In the genomic region with DNA sequence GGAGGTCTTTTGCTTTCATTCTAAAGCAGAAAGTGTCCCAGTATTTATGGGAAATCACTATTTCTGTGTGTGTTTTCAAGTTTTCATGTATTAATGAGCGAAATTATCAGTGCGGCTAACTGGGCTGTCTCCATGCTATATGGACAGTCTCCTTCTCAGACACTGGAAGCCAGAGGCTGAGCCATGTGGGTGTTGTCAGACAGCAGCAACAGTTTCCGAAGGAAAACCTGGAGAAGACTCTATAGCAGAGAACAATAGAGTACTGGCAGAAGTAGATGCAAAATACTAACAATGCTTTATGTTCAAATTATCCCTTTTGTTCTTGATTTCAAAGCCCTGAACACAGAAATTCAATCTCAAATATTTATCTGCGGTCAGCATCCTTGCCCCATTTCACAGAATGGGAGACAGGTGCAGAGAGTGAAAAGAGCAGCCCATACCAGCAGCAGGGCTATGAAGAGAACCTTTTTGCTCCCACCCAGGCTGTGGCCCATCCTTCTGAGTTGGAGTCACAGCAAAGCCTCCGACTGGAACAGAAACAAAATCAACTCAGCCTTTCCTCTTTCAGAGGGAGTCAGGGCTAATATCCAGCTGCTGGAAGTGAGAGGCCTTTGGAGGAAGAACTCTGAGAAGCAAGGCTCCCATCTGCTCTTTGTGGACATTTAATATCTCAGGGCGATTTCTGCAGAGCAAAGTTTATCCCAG, we compare ENCODE assay signal across 1 cellular context.
TF ChIP-seq lines count a peak whose summit lies in the region.

No MANE protein-coding gene starts in this region.

TF ChIP-seq in H1, 55 proteins besides CTCF, POLR2A, EP300 and RAD21 (continued from another document):
- TF ChIP-seq, protein P1, sequence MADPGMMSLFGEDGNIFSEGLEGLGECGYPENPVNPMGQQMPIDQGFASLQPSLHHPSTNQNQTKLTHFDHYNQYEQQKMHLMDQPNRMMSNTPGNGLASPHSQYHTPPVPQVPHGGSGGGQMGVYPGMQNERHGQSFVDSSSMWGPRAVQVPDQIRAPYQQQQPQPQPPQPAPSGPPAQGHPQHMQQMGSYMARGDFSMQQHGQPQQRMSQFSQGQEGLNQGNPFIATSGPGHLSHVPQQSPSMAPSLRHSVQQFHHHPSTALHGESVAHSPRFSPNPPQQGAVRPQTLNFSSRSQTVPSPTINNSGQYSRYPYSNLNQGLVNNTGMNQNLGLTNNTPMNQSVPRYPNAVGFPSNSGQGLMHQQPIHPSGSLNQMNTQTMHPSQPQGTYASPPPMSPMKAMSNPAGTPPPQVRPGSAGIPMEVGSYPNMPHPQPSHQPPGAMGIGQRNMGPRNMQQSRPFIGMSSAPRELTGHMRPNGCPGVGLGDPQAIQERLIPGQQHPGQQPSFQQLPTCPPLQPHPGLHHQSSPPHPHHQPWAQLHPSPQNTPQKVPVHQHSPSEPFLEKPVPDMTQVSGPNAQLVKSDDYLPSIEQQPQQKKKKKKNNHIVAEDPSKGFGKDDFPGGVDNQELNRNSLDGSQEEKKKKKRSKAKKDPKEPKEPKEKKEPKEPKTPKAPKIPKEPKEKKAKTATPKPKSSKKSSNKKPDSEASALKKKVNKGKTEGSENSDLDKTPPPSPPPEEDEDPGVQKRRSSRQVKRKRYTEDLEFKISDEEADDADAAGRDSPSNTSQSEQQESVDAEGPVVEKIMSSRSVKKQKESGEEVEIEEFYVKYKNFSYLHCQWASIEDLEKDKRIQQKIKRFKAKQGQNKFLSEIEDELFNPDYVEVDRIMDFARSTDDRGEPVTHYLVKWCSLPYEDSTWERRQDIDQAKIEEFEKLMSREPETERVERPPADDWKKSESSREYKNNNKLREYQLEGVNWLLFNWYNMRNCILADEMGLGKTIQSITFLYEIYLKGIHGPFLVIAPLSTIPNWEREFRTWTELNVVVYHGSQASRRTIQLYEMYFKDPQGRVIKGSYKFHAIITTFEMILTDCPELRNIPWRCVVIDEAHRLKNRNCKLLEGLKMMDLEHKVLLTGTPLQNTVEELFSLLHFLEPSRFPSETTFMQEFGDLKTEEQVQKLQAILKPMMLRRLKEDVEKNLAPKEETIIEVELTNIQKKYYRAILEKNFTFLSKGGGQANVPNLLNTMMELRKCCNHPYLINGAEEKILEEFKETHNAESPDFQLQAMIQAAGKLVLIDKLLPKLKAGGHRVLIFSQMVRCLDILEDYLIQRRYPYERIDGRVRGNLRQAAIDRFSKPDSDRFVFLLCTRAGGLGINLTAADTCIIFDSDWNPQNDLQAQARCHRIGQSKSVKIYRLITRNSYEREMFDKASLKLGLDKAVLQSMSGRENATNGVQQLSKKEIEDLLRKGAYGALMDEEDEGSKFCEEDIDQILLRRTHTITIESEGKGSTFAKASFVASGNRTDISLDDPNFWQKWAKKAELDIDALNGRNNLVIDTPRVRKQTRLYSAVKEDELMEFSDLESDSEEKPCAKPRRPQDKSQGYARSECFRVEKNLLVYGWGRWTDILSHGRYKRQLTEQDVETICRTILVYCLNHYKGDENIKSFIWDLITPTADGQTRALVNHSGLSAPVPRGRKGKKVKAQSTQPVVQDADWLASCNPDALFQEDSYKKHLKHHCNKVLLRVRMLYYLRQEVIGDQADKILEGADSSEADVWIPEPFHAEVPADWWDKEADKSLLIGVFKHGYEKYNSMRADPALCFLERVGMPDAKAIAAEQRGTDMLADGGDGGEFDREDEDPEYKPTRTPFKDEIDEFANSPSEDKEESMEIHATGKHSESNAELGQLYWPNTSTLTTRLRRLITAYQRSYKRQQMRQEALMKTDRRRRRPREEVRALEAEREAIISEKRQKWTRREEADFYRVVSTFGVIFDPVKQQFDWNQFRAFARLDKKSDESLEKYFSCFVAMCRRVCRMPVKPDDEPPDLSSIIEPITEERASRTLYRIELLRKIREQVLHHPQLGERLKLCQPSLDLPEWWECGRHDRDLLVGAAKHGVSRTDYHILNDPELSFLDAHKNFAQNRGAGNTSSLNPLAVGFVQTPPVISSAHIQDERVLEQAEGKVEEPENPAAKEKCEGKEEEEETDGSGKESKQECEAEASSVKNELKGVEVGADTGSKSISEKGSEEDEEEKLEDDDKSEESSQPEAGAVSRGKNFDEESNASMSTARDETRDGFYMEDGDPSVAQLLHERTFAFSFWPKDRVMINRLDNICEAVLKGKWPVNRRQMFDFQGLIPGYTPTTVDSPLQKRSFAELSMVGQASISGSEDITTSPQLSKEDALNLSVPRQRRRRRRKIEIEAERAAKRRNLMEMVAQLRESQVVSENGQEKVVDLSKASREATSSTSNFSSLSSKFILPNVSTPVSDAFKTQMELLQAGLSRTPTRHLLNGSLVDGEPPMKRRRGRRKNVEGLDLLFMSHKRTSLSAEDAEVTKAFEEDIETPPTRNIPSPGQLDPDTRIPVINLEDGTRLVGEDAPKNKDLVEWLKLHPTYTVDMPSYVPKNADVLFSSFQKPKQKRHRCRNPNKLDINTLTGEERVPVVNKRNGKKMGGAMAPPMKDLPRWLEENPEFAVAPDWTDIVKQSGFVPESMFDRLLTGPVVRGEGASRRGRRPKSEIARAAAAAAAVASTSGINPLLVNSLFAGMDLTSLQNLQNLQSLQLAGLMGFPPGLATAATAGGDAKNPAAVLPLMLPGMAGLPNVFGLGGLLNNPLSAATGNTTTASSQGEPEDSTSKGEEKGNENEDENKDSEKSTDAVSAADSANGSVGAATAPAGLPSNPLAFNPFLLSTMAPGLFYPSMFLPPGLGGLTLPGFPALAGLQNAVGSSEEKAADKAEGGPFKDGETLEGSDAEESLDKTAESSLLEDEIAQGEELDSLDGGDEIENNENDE (IDR thresholded peaks at IDR 0.05; ENCODE audit: insufficient replicate concordance, low read length): no peak
- no peak for TF ChIP-seq TEAD4 (IDR thresholded peaks at IDR 0.05; ENCODE audit: low read depth, low read length)
- no peak for TF ChIP-seq FOSL1 (IDR thresholded peaks at IDR 0.05; ENCODE audit: insufficient read depth, low read depth, low read length)
- no peak for TF ChIP-seq ZNF274 (IDR thresholded peaks at IDR 0.05; ENCODE audit: borderline replicate concordance, extremely low read depth, low read length)
- no peak for TF ChIP-seq KDM1A (IDR thresholded peaks at IDR 0.05; ENCODE audit: borderline replicate concordance, low read length)
- no peak for TF ChIP-seq MAFK (IDR thresholded peaks at IDR 0.05; ENCODE audit: low read depth, low read length)
- TF ChIP-seq CHD2 (IDR thresholded peaks at IDR 0.05; ENCODE audit: low read length): no peak
- no peak for TF ChIP-seq SP2 (IDR thresholded peaks at IDR 0.05; ENCODE audit: low read length)
- no peak for TF ChIP-seq RBBP5 (IDR thresholded peaks at IDR 0.05; ENCODE audit: borderline replicate concordance, low read depth, low read length)
